In genomic region chr11:6632116-6633073, GRCh38 we compare ENCODE assay signal across 20 cellular contexts. TPM values are rescaled to one million over a fixed set of nuclear protein-coding genes. Genes with fewer than 3 reads are reported as not detected.
A peak's percentile ranks its signal among the peaks of the same experiment; 100 is the strongest.
DNase-seq lines count a peak whose midpoint lies in the region; ATAC-seq and TF ChIP-seq lines count a peak whose summit lies in the region.
"Had no signal": no experiment of that assay in that cellular context is flagged by ENCODE, and none has a peak within 500 bp of the region (broad histone marks: within the 10 kb centered on the region; RNA-seq: fewer than 3 reads in every experiment).

No MANE protein-coding gene starts in this region.

- H2AK5ac ChIP-seq in H9 (ENCODE audit: insufficient read length, low read length), result no peak overlapping the region
- no peak overlapping the region for H2AK5ac ChIP-seq in trophoblast cell (ENCODE audit: low read length)

- ATAC-seq in activated CD4-positive, alpha-beta T cell treated with anti-CD3 and anti-CD28 coated beads for 36 hours, result peak; percentile 31
- peak; percentile 25 for ATAC-seq in activated naive CD8-positive, alpha-beta T cell treated with anti-CD3 and anti-CD28 coated beads, Interleukin-2, amount 50 U/mL, for 24 hours
- ATAC-seq in stimulated activated naive CD8-positive, alpha-beta T cell treated with anti-CD3 and anti-CD28 coated beads, Interleukin-15, Interleukin-2, amounts not matched to agents 100 U/mL and 50 U/mL, for 24 hours, result peak; percentile 50
- no peak for ATAC-seq in naive thymus-derived CD4-positive, alpha-beta T cell

- peaks cover 6% of the 10 kb centered on the region for H3K4me1 Mint-ChIP-seq in activated CD4-positive, alpha-beta T cell treated with anti-CD3 and anti-CD28 coated beads for 36 hours
- peaks cover 3% of the 10 kb centered on the region in 2 experiments; a peak in 2 of 4 replicates for H3K4me1 Mint-ChIP-seq in H9
- peaks cover 14% of the 10 kb centered on the region for H3K4me1 Mint-ChIP-seq in activated naive CD8-positive, alpha-beta T cell treated with anti-CD3 and anti-CD28 coated beads, Interleukin-2, amount 50 U/mL, for 24 hours
- peaks cover 10 to 15% (median 11%) of the 10 kb centered on the region in 7 donors for H3K4me1 Mint-ChIP-seq in naive thymus-derived CD4-positive, alpha-beta T cell

- H2BK20ac ChIP-seq in H9 (ENCODE audit: low read depth, low read length, poor library complexity, severe bottlenecking), result no peak overlapping the region

- no peaks in the 10 kb centered on the region for H4K20me1 ChIP-seq in H9 (ENCODE audit: control insufficient read depth, insufficient read depth, insufficient read length)

- WGBS in H9 (ENCODE audit: extremely low coverage, insufficient read length, low lambda C conversion rate), result no CpG with 5 or more reads among the region's 29 CpGs
- WGBS in trophoblast cell (ENCODE audit: extremely low coverage, insufficient coverage, insufficient read length), result no CpG with 5 or more reads among the region's 29 CpGs

- H3K9ac ChIP-seq in H9 (ENCODE audit: extremely low read depth, insufficient read length, low read length), result no peak overlapping the region
- no peak overlapping the region for H3K9ac ChIP-seq in trophoblast cell (ENCODE audit: low read length)
- H3K9ac ChIP-seq: BLaER1 had no signal

- peaks cover 9% of the 10 kb centered on the region for H3K23me2 ChIP-seq in H9 (ENCODE audit: insufficient read length, low read depth, low read length, poor library complexity, severe bottlenecking)

- H2BK5ac ChIP-seq in H9 (ENCODE audit: insufficient read length, low read length) (no peak overlapping the region), trophoblast cell (ENCODE audit: low read depth, low read length, poor library complexity) (no peak overlapping the region)

- H3K79me1 ChIP-seq in H9 (ENCODE audit: insufficient read depth, low read depth, low read length, poor library complexity, severe bottlenecking) (no peaks in the 10 kb centered on the region), trophoblast cell (ENCODE audit: low read length) (no peaks in the 10 kb centered on the region)

- no peak overlapping the region for H4K5ac ChIP-seq in H9 (ENCODE audit: insufficient read length, low read depth, low read length)

- no peak overlapping the region for H2BK120ac ChIP-seq in H9 (ENCODE audit: low read depth, low read length, poor library complexity, severe bottlenecking)
- H2BK120ac ChIP-seq in trophoblast cell (ENCODE audit: insufficient read depth, low read length, poor library complexity), result no peak overlapping the region

- H2BK15ac ChIP-seq in H9 (ENCODE audit: low read depth, low read length), result no peak overlapping the region

- no peak overlapping the region for H3K27ac Mint-ChIP-seq in activated CD4-positive, alpha-beta T cell treated with anti-CD3 and anti-CD28 coated beads for 36 hours
- no peak overlapping the region; a peak in 1 of 7 replicates for H3K27ac Mint-ChIP-seq in H9
- H3K27ac Mint-ChIP-seq in activated naive CD8-positive, alpha-beta T cell treated with anti-CD3 and anti-CD28 coated beads, Interleukin-2, amount 50 U/mL, for 24 hours, result no peak overlapping the region
- H3K27ac Mint-ChIP-seq in naive thymus-derived CD4-positive, alpha-beta T cell, result no peak overlapping the region

- H3K18ac ChIP-seq in H9 (ENCODE audit: insufficient read length, low read depth, low read length) (no peak overlapping the region), trophoblast cell (ENCODE audit: low read length) (no peak overlapping the region)

- H3K27me3 Mint-ChIP-seq in activated CD4-positive, alpha-beta T cell treated with anti-CD3 and anti-CD28 coated beads for 36 hours, result no peaks in the 10 kb centered on the region
- peaks cover 49% of the 10 kb centered on the region for H3K27me3 Mint-ChIP-seq in H9 (ENCODE audit: low read depth)
- no peaks in the 10 kb centered on the region for H3K27me3 Mint-ChIP-seq in activated naive CD8-positive, alpha-beta T cell treated with anti-CD3 and anti-CD28 coated beads, Interleukin-2, amount 50 U/mL, for 24 hours
- H3K27me3 Mint-ChIP-seq in naive thymus-derived CD4-positive, alpha-beta T cell, result no peaks in the 10 kb centered on the region
- H3K27me3 Mint-ChIP-seq: CD4-positive, alpha-beta memory T cell had no signal

- H2AFZ ChIP-seq in H9 (ENCODE audit: low read length) (no peak overlapping the region), trophoblast cell (ENCODE audit: insufficient read depth, low read length, poor library complexity) (no peak overlapping the region)

- H3K36me3 Mint-ChIP-seq in activated CD4-positive, alpha-beta T cell treated with anti-CD3 and anti-CD28 coated beads for 36 hours (ENCODE audit: low read depth), result no peaks in the 10 kb centered on the region
- peaks cover 2 to 18% (median 8%) of the 10 kb centered on the region in 3 experiments; a peak in 6 of 7 replicates for H3K36me3 Mint-ChIP-seq in H9 (ENCODE audit: insufficient read depth in 1 of 3, low read depth in 3 of 3)
- H3K36me3 Mint-ChIP-seq in activated naive CD8-positive, alpha-beta T cell treated with anti-CD3 and anti-CD28 coated beads, Interleukin-2, amount 50 U/mL, for 24 hours (ENCODE audit: low read depth), result no peaks in the 10 kb centered on the region
- peaks cover 0 to 26% (median 10%) of the 10 kb centered on the region in 5 donors for H3K36me3 Mint-ChIP-seq in naive thymus-derived CD4-positive, alpha-beta T cell

- H3K23ac ChIP-seq in H9 (ENCODE audit: insufficient read length, low read depth, low read length) (no peak overlapping the region), trophoblast cell (ENCODE audit: low read length) (no peak overlapping the region)

- H3K9me3 ChIP-seq in H9 (ENCODE audit: control insufficient read depth, low read depth, low read length) (no peaks in the 10 kb centered on the region), trophoblast cell (ENCODE audit: insufficient read depth, low read depth, low read length) (peaks cover 18% of the 10 kb centered on the region)
- no peaks in the 10 kb centered on the region for H3K9me3 ChIP-seq in naive thymus-derived CD4-positive, alpha-beta T cell (ENCODE audit: control insufficient read depth in 2 of 3, low read length in 3 of 3)
- H3K9me3 ChIP-seq: BLaER1, Caco-2, SJCRH30 had no signal

- no peak overlapping the region for H3K4me3 ChIP-seq in naive thymus-derived CD4-positive, alpha-beta T cell (ENCODE audit: low read length)
- H3K4me3 ChIP-seq in trophoblast cell (ENCODE audit: low read depth, low read length), result no peak overlapping the region
- H3K4me3 ChIP-seq: BLaER1, SJCRH30 had no signal

- H4K91ac ChIP-seq in H9 (ENCODE audit: insufficient read length, low read depth, low read length) (no peak overlapping the region), trophoblast cell (ENCODE audit: low read depth, low read length) (no peak overlapping the region)

- peaks cover 0 to 46% (median 0%) of the 10 kb centered on the region in 3 experiments for H3K36me3 ChIP-seq in naive thymus-derived CD4-positive, alpha-beta T cell (ENCODE audit: control insufficient read depth in 2 of 3, insufficient read depth in 3 of 3, low read length in 3 of 3)
- peaks cover 2 to 3% of the 10 kb centered on the region in 2 experiments for H3K36me3 ChIP-seq in trophoblast cell (ENCODE audit: control insufficient read depth in 1 of 2, insufficient read depth in 2 of 2, low read length in 2 of 2)
- H3K36me3 ChIP-seq: SJCRH30 had no signal

- POLR2A ChIA-PET in activated CD4-positive, alpha-beta T cell treated with anti-CD3 and anti-CD28 coated beads for 36 hours (lab: Charles Lee), result no interaction called here
- POLR2A ChIA-PET in naive thymus-derived CD4-positive, alpha-beta T cell (lab: Charles Lee), result interaction anchor here (0.9 to 1.2 kb wide), 4 partner anchors 14 to 48 kb away, joined by 3 to 4 read pairs (median 3); partner anchors contain the start of gene TAF10

- no peak overlapping the region for H4K12ac ChIP-seq in trophoblast cell (ENCODE audit: low read depth, low read length)

- H3K56ac ChIP-seq in H9 (ENCODE audit: insufficient read length, low read depth, low read length), result no peak overlapping the region

- H3K79me2 ChIP-seq in H9 (ENCODE audit: insufficient read depth, low read length) (no peaks in the 10 kb centered on the region), trophoblast cell (ENCODE audit: control insufficient read depth, insufficient read depth, low read length, poor library complexity) (no peaks in the 10 kb centered on the region)

- H3K4ac ChIP-seq in H9 (ENCODE audit: low read depth, low read length), result no peak overlapping the region
- no peak overlapping the region for H3K4ac ChIP-seq in trophoblast cell (ENCODE audit: low read depth, low read length)

- H3K4me1 ChIP-seq in H9 (ENCODE audit: insufficient read depth, low read length) (no peaks in the 10 kb centered on the region), trophoblast cell (ENCODE audit: control insufficient read depth in 1 of 2, insufficient read depth in 2 of 2, low read length in 2 of 2) (peaks cover 6 to 16% of the 10 kb centered on the region in 2 experiments)
- H3K4me1 ChIP-seq in naive thymus-derived CD4-positive, alpha-beta T cell (ENCODE audit: control insufficient read depth in 2 of 2, insufficient read depth in 2 of 2, low read length in 2 of 2), result peaks cover 3 to 4% of the 10 kb centered on the region in 2 donors

- H3K4me3 Mint-ChIP-seq in activated CD4-positive, alpha-beta T cell treated with anti-CD3 and anti-CD28 coated beads for 36 hours, result no peak overlapping the region
- H3K4me3 Mint-ChIP-seq in H9, result no peak overlapping the region
- H3K4me3 Mint-ChIP-seq in activated naive CD8-positive, alpha-beta T cell treated with anti-CD3 and anti-CD28 coated beads, Interleukin-2, amount 50 U/mL, for 24 hours, result no peak overlapping the region
- no peak overlapping the region for H3K4me3 Mint-ChIP-seq in naive thymus-derived CD4-positive, alpha-beta T cell
- H3K4me3 Mint-ChIP-seq: CD4-positive, alpha-beta memory T cell had no signal

- H3K14ac ChIP-seq in H9 (ENCODE audit: insufficient read depth, low read length), result no peak overlapping the region
- no peak overlapping the region for H3K14ac ChIP-seq in trophoblast cell (ENCODE audit: low read length)

- no peak overlapping the region for H3K27ac ChIP-seq in H9 (ENCODE audit: insufficient read length, low read depth, low read length)
- no peak overlapping the region for H3K27ac ChIP-seq in naive thymus-derived CD4-positive, alpha-beta T cell (ENCODE audit: low read depth, low read length)
- H3K27ac ChIP-seq in trophoblast cell (ENCODE audit: low read depth, low read length), result no peak overlapping the region
- H3K27ac ChIP-seq: 22Rv1, BLaER1, SJCRH30 had no signal

- no peak overlapping the region for H4K8ac ChIP-seq in H9 (replicated peaks; ENCODE audit: insufficient read length, low read depth, low read length)
- H4K8ac ChIP-seq in trophoblast cell (ENCODE audit: low read depth, low read length), result no peak overlapping the region

- H3K4me2 ChIP-seq in H9 (ENCODE audit: insufficient read depth, insufficient read length, low read length) (no peak overlapping the region), trophoblast cell (ENCODE audit: low read length) (no peak overlapping the region)
- H3K4me2 ChIP-seq: BLaER1 had no signal

- H3K9me3 Mint-ChIP-seq in activated CD4-positive, alpha-beta T cell treated with anti-CD3 and anti-CD28 coated beads for 36 hours (ENCODE audit: low read depth), result no peaks in the 10 kb centered on the region
- no peaks in the 10 kb centered on the region for H3K9me3 Mint-ChIP-seq in H9
- no peaks in the 10 kb centered on the region for H3K9me3 Mint-ChIP-seq in activated naive CD8-positive, alpha-beta T cell treated with anti-CD3 and anti-CD28 coated beads, Interleukin-2, amount 50 U/mL, for 24 hours
- peaks cover 0 to 1% (median 0%) of the 10 kb centered on the region in 11 donors for H3K9me3 Mint-ChIP-seq in naive thymus-derived CD4-positive, alpha-beta T cell
- H3K9me3 Mint-ChIP-seq: CD4-positive, alpha-beta memory T cell had no signal

- peaks cover 18% of the 10 kb centered on the region; the same call in 1 of the 2 replicates for H3K27me3 ChIP-seq in H9 (ENCODE audit: insufficient read depth, low read length)
- no peaks in the 10 kb centered on the region for H3K27me3 ChIP-seq in naive thymus-derived CD4-positive, alpha-beta T cell (ENCODE audit: control insufficient read depth in 2 of 2, insufficient read depth in 2 of 2, low read length in 2 of 2)
- peaks cover 29% of the 10 kb centered on the region for H3K27me3 ChIP-seq in trophoblast cell (ENCODE audit: insufficient read depth, low read length)
- H3K27me3 ChIP-seq: BLaER1, SJCRH30 had no signal

- DNase-seq in activated CD4-positive, alpha-beta T cell treated with anti-CD3 and anti-CD28 coated beads for 36 hours, result peak; percentile 20
- DNase-seq in activated CD4-positive, alpha-beta T cell treated with anti-CD3 and anti-CD28 coated beads for 4 hours, result no peak
- DNase-seq in H9 (peak; percentile 22), ureter (ENCODE audit: low spot score) (no peak), trophoblast cell (no peak)
- peak; percentile 31 for DNase-seq in activated naive CD8-positive, alpha-beta T cell treated with anti-CD3 and anti-CD28 coated beads, Interleukin-2, amount 50 U/mL, for 24 hours
- DNase-seq in stimulated activated naive CD8-positive, alpha-beta T cell treated with anti-CD3 and anti-CD28 coated beads, Interleukin-15, Interleukin-2, amounts not matched to agents 100 U/mL and 50 U/mL, for 24 hours, result peak; percentile 27
- DNase-seq in naive thymus-derived CD4-positive, alpha-beta T cell, result no peak
- DNase-seq: ACHN; Caco-2; CD4-positive, alpha-beta memory T cell; Kasumi-1; NCI-H1417; NCI-H1694 treated with DMSO at 0.1 percent for 48 hours; NCI-H446; NCI-H526; OCI-M1; SJCRH30 had no signal

- CTCF ChIA-PET in activated CD4-positive, alpha-beta T cell treated with anti-CD3 and anti-CD28 coated beads for 36 hours (lab: Charles Lee), result interaction anchor here (1.0 to 1.1 kb wide), 2 partner anchors 24 to 35 kb away, joined by 3 to 4 read pairs; no protein-coding TSS in a partner anchor
- CTCF ChIA-PET in naive thymus-derived CD4-positive, alpha-beta T cell (lab: Charles Lee), result interaction anchor here (1.2 kb wide), 1 partner anchor 30 kb away, joined by 3 read pairs; no protein-coding TSS in a partner anchor

- intact Hi-C loops in activated CD4-positive, alpha-beta T cell treated with anti-CD3 and anti-CD28 coated beads for 36 hours (cut with DNase I, micrococcal nuclease), result no loop called here
- intact Hi-C loops in naive thymus-derived CD4-positive, alpha-beta T cell (cut with micrococcal nuclease), result no loop called here

- H2BK12ac ChIP-seq in H9 (ENCODE audit: insufficient read length, low read depth, low read length) (no peak overlapping the region), trophoblast cell (ENCODE audit: low read length) (no peak overlapping the region)

- no peak for TF ChIP-seq CTCF in H9 (conservative IDR thresholded peaks at IDR 0.05)

- no peak overlapping the region for H3T11ph ChIP-seq in H9 (ENCODE audit: low read length)

RNA-seq across cellular contexts. Expression of gene TPP1, which starts 13.2 kb away (rescaled TPM):
- total RNA-seq in activated CD4-positive, alpha-beta T cell treated with anti-CD3 and anti-CD28 coated beads for 36 hours, result 10 to 100 TPM; 38.1 to 47.9 TPM
- total RNA-seq in H9 (2021) (37.2 and 37.5 TPM in 2 replicates), ureter (60.0 TPM)
- 100 to 1,000 TPM in 3 of 5 experiments, 10 to 100 TPM in 2; 49.9 to 160 (median 134) TPM for total RNA-seq in naive thymus-derived CD4-positive, alpha-beta T cell
- polyA plus RNA-seq in naive thymus-derived CD4-positive, alpha-beta T cell, result 100 to 1,000 TPM in 1 of 2 donors, 10 to 100 TPM in 1; 91.6 to 116 TPM
- 116 and 121 TPM in 2 replicates for polyA plus RNA-seq in trophoblast cell (2013)

RNA-seq across cellular contexts. Expression of gene TAF10, which starts 20.4 kb away (rescaled TPM):
- 100 to 1,000 TPM; 133 to 152 TPM for total RNA-seq in activated CD4-positive, alpha-beta T cell treated with anti-CD3 and anti-CD28 coated beads for 36 hours
- total RNA-seq in H9 (2021), result 198 and 207 TPM in 2 replicates
- 176 TPM for total RNA-seq in ureter
- total RNA-seq in naive thymus-derived CD4-positive, alpha-beta T cell, result 100 to 1,000 TPM; 116 to 135 (median 128) TPM
- polyA plus RNA-seq in naive thymus-derived CD4-positive, alpha-beta T cell, result 100 to 1,000 TPM; 210 to 247 TPM
- polyA plus RNA-seq in trophoblast cell (2013), result 182 and 188 TPM in 2 replicates

RNA-seq across cellular contexts. Expression of gene DCHS1, which starts 23.2 kb away (rescaled TPM):
- under 1 TPM; 0.78 to 0.91 TPM for total RNA-seq in activated CD4-positive, alpha-beta T cell treated with anti-CD3 and anti-CD28 coated beads for 36 hours
- total RNA-seq in H9 (2021) (12.2 and 12.5 TPM in 2 replicates), ureter (26.0 TPM)
- 10 to 100 TPM in 3 of 5 experiments, 1 to 10 TPM in 1, under 1 TPM in 1; 0.48 to 12.5 (median 10.9) TPM for total RNA-seq in naive thymus-derived CD4-positive, alpha-beta T cell
- 1 to 10 TPM; 2.7 to 4.8 TPM for polyA plus RNA-seq in naive thymus-derived CD4-positive, alpha-beta T cell
- 1.7 and 1.9 TPM in 2 replicates for polyA plus RNA-seq in trophoblast cell (2013)

RNA-seq across cellular contexts. Expression of gene ILK, which starts 28.8 kb away (rescaled TPM):
- total RNA-seq in activated CD4-positive, alpha-beta T cell treated with anti-CD3 and anti-CD28 coated beads for 36 hours, result 10 to 100 TPM; 85.6 to 89.0 TPM
- total RNA-seq in H9 (2021) (96.2 and 100 TPM in 2 replicates), ureter (192 TPM)
- total RNA-seq in naive thymus-derived CD4-positive, alpha-beta T cell, result 100 to 1,000 TPM in 1 of 5 experiments, 10 to 100 TPM in 4; 34.4 to 165 (median 89.6) TPM
- 10 to 100 TPM; 67.8 to 79.7 TPM for polyA plus RNA-seq in naive thymus-derived CD4-positive, alpha-beta T cell
- 231 and 245 TPM in 2 replicates for polyA plus RNA-seq in trophoblast cell (2013)

RNA-seq across cellular contexts. Expression of gene RRP8, which starts 29.0 kb away (rescaled TPM):
- 10 to 100 TPM; 34.4 to 35.0 TPM for total RNA-seq in activated CD4-positive, alpha-beta T cell treated with anti-CD3 and anti-CD28 coated beads for 36 hours
- total RNA-seq in H9 (2021) (14.2 and 16.0 TPM in 2 replicates), ureter (28.0 TPM)
- total RNA-seq in naive thymus-derived CD4-positive, alpha-beta T cell, result 10 to 100 TPM; 21.4 to 37.9 (median 27.9) TPM
- polyA plus RNA-seq in naive thymus-derived CD4-positive, alpha-beta T cell, result 10 to 100 TPM; 17.2 to 29.1 TPM
- 21.8 and 22.0 TPM in 2 replicates for polyA plus RNA-seq in trophoblast cell (2013)

Comparison
In these comparisons a context has a peak if more than half of its experiments do, and no peak if none do; other contexts are left out.
1. DNase-seq: peak in activated CD4-positive, alpha-beta T cell treated with anti-CD3 and anti-CD28 coated beads for 36 hours (single experiment), H9 (single experiment), activated naive CD8-positive, alpha-beta T cell treated with anti-CD3 and anti-CD28 coated beads, Interleukin-2, amount 50 U/mL, for 24 hours (single experiment) and stimulated activated naive CD8-positive, alpha-beta T cell treated with anti-CD3 and anti-CD28 coated beads, Interleukin-15, Interleukin-2, amounts not matched to agents 100 U/mL and 50 U/mL, for 24 hours (single experiment); none in activated CD4-positive, alpha-beta T cell treated with anti-CD3 and anti-CD28 coated beads for 4 hours (0 of 2), ureter (single experiment), naive thymus-derived CD4-positive, alpha-beta T cell (0 of 9) and trophoblast cell (0 of 2).